Comparison of ENCODE assay signal across 2 cellular contexts in the genomic region with DNA sequence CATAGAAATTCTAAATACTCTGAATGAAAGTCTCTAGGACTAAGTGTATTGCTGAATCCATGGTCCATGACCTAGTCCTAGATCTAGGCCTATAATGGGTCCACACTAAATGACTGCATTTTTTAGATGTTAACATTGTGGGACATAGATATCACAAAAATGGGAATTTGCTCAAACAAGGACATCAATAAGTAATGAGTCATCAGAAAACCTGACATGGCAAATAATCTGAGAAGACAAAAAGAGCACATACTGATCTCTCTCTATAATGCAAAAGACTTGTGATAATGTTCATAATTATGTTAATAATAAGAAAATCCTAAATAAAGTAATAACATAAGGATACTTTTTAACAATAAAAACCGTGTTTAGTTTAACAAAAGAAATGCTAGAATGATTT.
A peak's percentile ranks its signal among the peaks of the same experiment; 100 is the strongest.
TF ChIP-seq lines count a peak whose summit lies in the region.

No MANE protein-coding gene starts in this region.

TF ChIP-seq in A549, 52 proteins besides CTCF, POLR2A, EP300 and RAD21 (continued from another document):
- TF ChIP-seq, protein P1, sequence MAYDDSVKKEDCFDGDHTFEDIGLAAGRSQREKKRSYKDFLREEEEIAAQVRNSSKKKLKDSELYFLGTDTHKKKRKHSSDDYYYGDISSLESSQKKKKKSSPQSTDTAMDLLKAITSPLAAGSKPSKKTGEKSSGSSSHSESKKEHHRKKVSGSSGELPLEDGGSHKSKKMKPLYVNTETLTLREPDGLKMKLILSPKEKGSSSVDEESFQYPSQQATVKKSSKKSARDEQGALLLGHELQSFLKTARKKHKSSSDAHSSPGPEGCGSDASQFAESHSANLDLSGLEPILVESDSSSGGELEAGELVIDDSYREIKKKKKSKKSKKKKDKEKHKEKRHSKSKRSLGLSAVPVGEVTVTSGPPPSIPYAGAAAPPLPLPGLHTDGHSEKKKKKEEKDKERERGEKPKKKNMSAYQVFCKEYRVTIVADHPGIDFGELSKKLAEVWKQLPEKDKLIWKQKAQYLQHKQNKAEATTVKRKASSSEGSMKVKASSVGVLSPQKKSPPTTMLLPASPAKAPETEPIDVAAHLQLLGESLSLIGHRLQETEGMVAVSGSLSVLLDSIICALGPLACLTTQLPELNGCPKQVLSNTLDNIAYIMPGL (CRISPR knock-in tag; IDR thresholded peaks at IDR 0.05; ENCODE audit: borderline replicate concordance) = no peak
- TF ChIP-seq SMC3 (IDR thresholded peaks at IDR 0.05) = no peak
- TF ChIP-seq MAFK (IDR thresholded peaks at IDR 0.05; ENCODE audit: partially characterized antibody) = peak; percentile 64
- TF ChIP-seq MYC (IDR thresholded peaks at IDR 0.05; ENCODE audit: borderline replicate concordance, low read length) = no peak
- TF ChIP-seq, protein P2, sequence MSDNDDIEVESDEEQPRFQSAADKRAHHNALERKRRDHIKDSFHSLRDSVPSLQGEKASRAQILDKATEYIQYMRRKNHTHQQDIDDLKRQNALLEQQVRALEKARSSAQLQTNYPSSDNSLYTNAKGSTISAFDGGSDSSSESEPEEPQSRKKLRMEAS (IDR thresholded peaks at IDR 0.05) = no peak
- TF ChIP-seq RCOR1 (IDR thresholded peaks at IDR 0.05; ENCODE audit: low read depth, low read length) = no peak

TF ChIP-seq in WTC11, 78 proteins besides CTCF, POLR2A, EP300 and RAD21 (continued from another document):
- TF ChIP-seq, protein P3, sequence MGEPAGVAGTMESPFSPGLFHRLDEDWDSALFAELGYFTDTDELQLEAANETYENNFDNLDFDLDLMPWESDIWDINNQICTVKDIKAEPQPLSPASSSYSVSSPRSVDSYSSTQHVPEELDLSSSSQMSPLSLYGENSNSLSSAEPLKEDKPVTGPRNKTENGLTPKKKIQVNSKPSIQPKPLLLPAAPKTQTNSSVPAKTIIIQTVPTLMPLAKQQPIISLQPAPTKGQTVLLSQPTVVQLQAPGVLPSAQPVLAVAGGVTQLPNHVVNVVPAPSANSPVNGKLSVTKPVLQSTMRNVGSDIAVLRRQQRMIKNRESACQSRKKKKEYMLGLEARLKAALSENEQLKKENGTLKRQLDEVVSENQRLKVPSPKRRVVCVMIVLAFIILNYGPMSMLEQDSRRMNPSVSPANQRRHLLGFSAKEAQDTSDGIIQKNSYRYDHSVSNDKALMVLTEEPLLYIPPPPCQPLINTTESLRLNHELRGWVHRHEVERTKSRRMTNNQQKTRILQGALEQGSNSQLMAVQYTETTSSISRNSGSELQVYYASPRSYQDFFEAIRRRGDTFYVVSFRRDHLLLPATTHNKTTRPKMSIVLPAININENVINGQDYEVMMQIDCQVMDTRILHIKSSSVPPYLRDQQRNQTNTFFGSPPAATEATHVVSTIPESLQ (CRISPR knock-in tag; IDR thresholded peaks at IDR 0.05) = no peak
- TF ChIP-seq, protein P4, sequence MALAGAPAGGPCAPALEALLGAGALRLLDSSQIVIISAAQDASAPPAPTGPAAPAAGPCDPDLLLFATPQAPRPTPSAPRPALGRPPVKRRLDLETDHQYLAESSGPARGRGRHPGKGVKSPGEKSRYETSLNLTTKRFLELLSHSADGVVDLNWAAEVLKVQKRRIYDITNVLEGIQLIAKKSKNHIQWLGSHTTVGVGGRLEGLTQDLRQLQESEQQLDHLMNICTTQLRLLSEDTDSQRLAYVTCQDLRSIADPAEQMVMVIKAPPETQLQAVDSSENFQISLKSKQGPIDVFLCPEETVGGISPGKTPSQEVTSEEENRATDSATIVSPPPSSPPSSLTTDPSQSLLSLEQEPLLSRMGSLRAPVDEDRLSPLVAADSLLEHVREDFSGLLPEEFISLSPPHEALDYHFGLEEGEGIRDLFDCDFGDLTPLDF (CRISPR knock-in tag; IDR thresholded peaks at IDR 0.05) = no peak
- TF ChIP-seq MYBL2 (CRISPR knock-in tag; IDR thresholded peaks at IDR 0.05) (no peak), NFE2L1 (CRISPR knock-in tag; IDR thresholded peaks at IDR 0.05) (no peak), ZNF219 (CRISPR knock-in tag; IDR thresholded peaks at IDR 0.05; ENCODE audit: borderline replicate concordance) (no peak), ZNF416 (CRISPR knock-in tag; IDR thresholded peaks at IDR 0.05) (no peak), ATF1 (CRISPR knock-in tag; IDR thresholded peaks at IDR 0.05) (no peak), ETV6 (CRISPR knock-in tag; IDR thresholded peaks at IDR 0.05) (no peak)
- TF ChIP-seq, protein P5, sequence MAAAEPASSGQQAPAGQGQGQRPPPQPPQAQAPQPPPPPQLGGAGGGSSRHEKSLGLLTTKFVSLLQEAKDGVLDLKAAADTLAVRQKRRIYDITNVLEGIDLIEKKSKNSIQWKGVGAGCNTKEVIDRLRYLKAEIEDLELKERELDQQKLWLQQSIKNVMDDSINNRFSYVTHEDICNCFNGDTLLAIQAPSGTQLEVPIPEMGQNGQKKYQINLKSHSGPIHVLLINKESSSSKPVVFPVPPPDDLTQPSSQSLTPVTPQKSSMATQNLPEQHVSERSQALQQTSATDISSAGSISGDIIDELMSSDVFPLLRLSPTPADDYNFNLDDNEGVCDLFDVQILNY (CRISPR knock-in tag; IDR thresholded peaks at IDR 0.05) = no peak
TF ChIP-seq in WTC11: peak in this region for 0.
